In the genomic region with DNA sequence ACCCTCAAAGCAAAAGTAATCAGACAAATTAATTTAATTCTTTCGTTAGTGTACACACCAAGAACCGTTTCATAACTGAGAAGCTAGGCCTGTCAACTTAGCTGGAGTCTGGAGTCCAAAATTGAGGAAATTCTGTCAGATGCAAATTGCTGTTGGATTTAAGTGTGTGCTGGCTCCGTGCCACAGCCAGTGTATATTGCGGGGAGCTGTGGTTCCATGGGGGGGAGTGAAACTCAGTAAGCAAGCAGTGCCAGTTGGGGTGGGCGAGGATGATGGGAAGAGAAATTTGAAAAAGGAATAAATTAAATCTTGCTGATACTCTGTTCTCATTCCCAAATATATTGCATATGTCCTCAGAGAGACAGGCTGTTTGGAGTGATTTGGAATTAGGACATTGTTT, we compare ENCODE assay signal across 1 cellular context.
TF ChIP-seq lines count a peak whose summit lies in the region.

No MANE protein-coding gene starts in this region.

TF ChIP-seq in IMR-90, 13 proteins besides CTCF, POLR2A, EP300 and RAD21:
- no peak for TF ChIP-seq MAZ (IDR thresholded peaks at IDR 0.05; ENCODE audit: borderline replicate concordance, low read depth, low read length)
